9 cellular contexts compared by ENCODE assay signal in the genomic region with DNA sequence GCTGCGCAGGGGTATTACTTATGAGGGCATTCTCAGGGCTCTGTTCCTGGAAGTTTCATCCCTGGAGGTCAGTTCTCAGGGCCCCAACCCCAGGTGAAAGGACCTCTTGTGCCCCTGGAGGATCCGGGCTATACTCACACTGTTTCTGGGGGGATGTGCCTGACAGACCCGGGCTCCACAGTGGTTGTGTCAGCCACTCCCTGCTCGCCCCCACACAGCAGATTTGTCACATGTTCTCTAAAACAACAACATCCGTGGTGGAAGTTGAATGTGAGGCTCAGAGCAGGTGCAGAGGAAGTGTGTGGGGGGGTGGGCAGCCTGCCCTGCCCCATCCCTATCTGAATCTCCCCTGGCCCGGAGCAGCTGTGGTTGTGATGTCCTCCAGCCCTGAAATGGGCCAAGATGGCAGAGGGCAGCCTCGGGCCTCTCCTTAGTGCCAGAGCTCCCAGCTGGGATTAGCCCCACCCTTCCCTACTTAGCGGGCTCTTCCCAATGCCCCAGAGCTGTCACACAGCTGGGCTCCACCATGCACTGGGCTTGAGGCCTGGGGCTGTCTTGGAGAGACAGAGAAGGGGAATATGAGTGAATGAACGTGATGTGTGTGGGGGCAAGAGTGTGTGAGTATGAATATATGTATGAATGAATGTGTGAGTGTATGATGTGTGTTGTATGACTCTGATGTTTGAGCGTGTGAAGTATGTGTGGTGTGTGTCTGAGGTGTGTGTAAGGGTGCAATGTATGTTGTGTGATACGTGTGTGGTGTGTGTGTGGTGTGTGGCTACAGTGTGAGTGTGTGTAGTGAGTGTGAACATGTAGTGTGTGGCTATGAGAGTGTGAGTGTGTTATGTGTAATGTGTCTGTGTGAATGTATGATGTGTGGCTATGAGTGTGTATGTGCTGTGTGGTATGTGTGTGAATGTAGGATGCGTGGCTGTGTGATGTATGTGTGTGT. TPM values are rescaled to one million over a fixed set of nuclear protein-coding genes. Genes with fewer than 3 reads are reported as not detected.
DNase-seq lines count a peak whose midpoint lies in the region; ATAC-seq and TF ChIP-seq lines count a peak whose summit lies in the region.
"Had no signal": no experiment of that assay in that cellular context is flagged by ENCODE, and none has a peak within 500 bp of the region (broad histone marks: within the 10 kb centered on the region; RNA-seq: fewer than 3 reads in every experiment).

No MANE protein-coding gene starts in this region.

- DNase-seq in activated CD4-positive, alpha-beta T cell treated with anti-CD3 and anti-CD28 coated beads, Interleukin-2, amount 10 ng/mL, durations not matched to agents 7 days and 5 days, result peak; percentile 84
- DNase-seq in left lung (no peak), aorta (peak; percentile 65 to 67), trophoblast cell (no peak), ecto neural progenitor cell (ENCODE audit: low spot score) (no peak), DMS114 treated with DMSO at 0.1 percent for 48 hours (lab: John Stamatoyannopoulos, UW; ENCODE audit: unreplicated experiment) (no peak)

- H3K4me1 Mint-ChIP-seq in activated CD4-positive, alpha-beta T cell treated with anti-CD3 and anti-CD28 coated beads, Interleukin-2, amount 10 ng/mL, durations not matched to agents 7 days and 5 days, result peaks cover 31% of the 10 kb centered on the region

- no peak overlapping the region for H3K18ac ChIP-seq in trophoblast cell (ENCODE audit: low read length)

- no peak overlapping the region for H3K14ac ChIP-seq in trophoblast cell (ENCODE audit: low read length)

- H3K9me3 ChIP-seq in left lung (no peaks in the 10 kb centered on the region), aorta (ENCODE audit: control insufficient read depth, low read length) (no peaks in the 10 kb centered on the region), trophoblast cell (ENCODE audit: insufficient read depth, low read depth, low read length) (peaks cover 10% of the 10 kb centered on the region)

- no peak overlapping the region for H3K4ac ChIP-seq in trophoblast cell (ENCODE audit: low read depth, low read length)

- no peak for TF ChIP-seq CTCF in left lung (IDR thresholded peaks at IDR 0.05)

- H3K4me3 ChIP-seq in left lung, result no peak overlapping the region
- H3K4me3 ChIP-seq in aorta (ENCODE audit: low read length in 2 of 2), result no peak overlapping the region
- H3K4me3 ChIP-seq in trophoblast cell (ENCODE audit: low read depth, low read length), result no peak overlapping the region

- no peak overlapping the region for H2AK5ac ChIP-seq in trophoblast cell (ENCODE audit: low read length)

- no peak overlapping the region for H2BK5ac ChIP-seq in trophoblast cell (ENCODE audit: low read depth, low read length, poor library complexity)

- no peaks in the 10 kb centered on the region for H3K27me3 Mint-ChIP-seq in activated CD4-positive, alpha-beta T cell treated with anti-CD3 and anti-CD28 coated beads, Interleukin-2, amount 10 ng/mL, durations not matched to agents 7 days and 5 days

- peaks cover 4 to 25% of the 10 kb centered on the region in 2 donors for H3K4me1 ChIP-seq in left lung
- no peaks in the 10 kb centered on the region for H3K4me1 ChIP-seq in aorta (ENCODE audit: control insufficient read depth in 1 of 2, insufficient read depth in 2 of 2, low read length in 2 of 2)
- no peaks in the 10 kb centered on the region for H3K4me1 ChIP-seq in trophoblast cell (ENCODE audit: control insufficient read depth in 1 of 2, insufficient read depth in 2 of 2, low read length in 2 of 2)

- no peaks in the 10 kb centered on the region for H3K36me3 ChIP-seq in left lung
- H3K36me3 ChIP-seq in aorta (ENCODE audit: control insufficient read depth in 1 of 2, insufficient read depth in 2 of 2, low read length in 1 of 2), result no peaks in the 10 kb centered on the region
- H3K36me3 ChIP-seq in trophoblast cell (ENCODE audit: control insufficient read depth in 1 of 2, insufficient read depth in 2 of 2, low read length in 2 of 2), result no peaks in the 10 kb centered on the region

- peak overlapping the region in 1 of 2 donors; percentile 72 for H3K27ac ChIP-seq in left lung
- H3K27ac ChIP-seq in aorta (ENCODE audit: low read depth in 1 of 2, low read length in 2 of 2), result no peak overlapping the region
- no peak overlapping the region for H3K27ac ChIP-seq in trophoblast cell (ENCODE audit: low read depth, low read length)

- intact Hi-C loops in left lung (cut with DNase I), result no loop called here
- intact Hi-C loops in aorta (cut with DNase I), result no loop called here

- ATAC-seq in GM19328 (IDR thresholded peaks at IDR 0.05; ENCODE audit: unreplicated experiment), result peak; percentile 50
- peak; percentile 46 for ATAC-seq in HG03139 (IDR thresholded peaks at IDR 0.05; ENCODE audit: unreplicated experiment)
- peak; percentile 4 for ATAC-seq in left lung
- ATAC-seq in aorta (ENCODE audit: low FRiP score), result no peak

- H3K9me3 Mint-ChIP-seq in activated CD4-positive, alpha-beta T cell treated with anti-CD3 and anti-CD28 coated beads, Interleukin-2, amount 10 ng/mL, durations not matched to agents 7 days and 5 days, result no peaks in the 10 kb centered on the region

- no peak overlapping the region for H3K4me3 Mint-ChIP-seq in activated CD4-positive, alpha-beta T cell treated with anti-CD3 and anti-CD28 coated beads, Interleukin-2, amount 10 ng/mL, durations not matched to agents 7 days and 5 days

- H2AFZ ChIP-seq in trophoblast cell (ENCODE audit: insufficient read depth, low read length, poor library complexity), result no peak overlapping the region

- H2BK12ac ChIP-seq in trophoblast cell (ENCODE audit: low read length), result no peak overlapping the region

- peaks cover 18% of the 10 kb centered on the region for H3K36me3 Mint-ChIP-seq in activated CD4-positive, alpha-beta T cell treated with anti-CD3 and anti-CD28 coated beads, Interleukin-2, amount 10 ng/mL, durations not matched to agents 7 days and 5 days (ENCODE audit: low read depth)

- POLR2A ChIA-PET in activated CD4-positive, alpha-beta T cell treated with anti-CD3 and anti-CD28 coated beads, Interleukin-2, amount 10 ng/mL, durations not matched to agents 7 days and 5 days (lab: Charles Lee), result no interaction called here

- no peak overlapping the region for H3K27ac Mint-ChIP-seq in activated CD4-positive, alpha-beta T cell treated with anti-CD3 and anti-CD28 coated beads, Interleukin-2, amount 10 ng/mL, durations not matched to agents 7 days and 5 days

- CTCF ChIA-PET in activated CD4-positive, alpha-beta T cell treated with anti-CD3 and anti-CD28 coated beads, Interleukin-2, amount 10 ng/mL, durations not matched to agents 7 days and 5 days (lab: Charles Lee), result interaction anchor here (0.6 to 2.9 kb wide), 13 partner anchors 8 to 311 kb away, joined by 3 to 31 read pairs (median 5); a partner anchor contains a TSS

- 75 to 83% methylated on average over 12 of the region's 12 CpGs for WGBS in aorta, 2 donors
- 100% methylated on average over 4 of the region's 12 CpGs for WGBS in trophoblast cell (ENCODE audit: extremely low coverage, insufficient coverage, insufficient read length)

- no peak overlapping the region for H4K8ac ChIP-seq in trophoblast cell (ENCODE audit: low read depth, low read length)

- no peak overlapping the region for H2BK120ac ChIP-seq in trophoblast cell (ENCODE audit: insufficient read depth, low read length, poor library complexity)

- no peak overlapping the region for H4K91ac ChIP-seq in trophoblast cell (ENCODE audit: low read depth, low read length)

- H3K4me2 ChIP-seq in trophoblast cell (ENCODE audit: low read length), result no peak overlapping the region

- no peaks in the 10 kb centered on the region for H3K79me2 ChIP-seq in trophoblast cell (ENCODE audit: control insufficient read depth, insufficient read depth, low read length, poor library complexity)

- H3K27me3 ChIP-seq in left lung (no peaks in the 10 kb centered on the region), aorta (ENCODE audit: control insufficient read depth in 1 of 2, insufficient read depth in 2 of 2, low read length in 1 of 2) (no peaks in the 10 kb centered on the region), trophoblast cell (ENCODE audit: insufficient read depth, low read length) (no peaks in the 10 kb centered on the region)

- H4K12ac ChIP-seq in trophoblast cell (ENCODE audit: low read depth, low read length), result no peak overlapping the region

- no peak overlapping the region for H3K23ac ChIP-seq in trophoblast cell (ENCODE audit: low read length)

- H3K9ac ChIP-seq in trophoblast cell (ENCODE audit: low read length), result no peak overlapping the region

- no peaks in the 10 kb centered on the region for H3K79me1 ChIP-seq in trophoblast cell (ENCODE audit: low read length)

RNA-seq across cellular contexts. Expression of a gene that starts 1.5 kb away (rescaled TPM):
- total RNA-seq in activated CD4-positive, alpha-beta T cell treated with anti-CD3 and anti-CD28 coated beads, Interleukin-2, amount 10 ng/mL, durations not matched to agents 7 days and 5 days, result 100 to 1,000 TPM; 151 to 157 TPM
- 1 to 10 TPM; 2.7 to 6.7 TPM for total RNA-seq in left lung
- 1 to 10 TPM; 3.3 to 4.0 TPM for total RNA-seq in aorta
- polyA plus RNA-seq in aorta, result 1 to 10 TPM in 1 of 2 donors, under 1 TPM in 1; 0.28 to 1.3 TPM
- 0.07 and 0.19 TPM in 2 replicates for polyA plus RNA-seq in trophoblast cell (2013)
- total RNA-seq: lung microvascular endothelial cell had no signal

RNA-seq across cellular contexts. Expression of a gene that starts 23.0 kb away (rescaled TPM):
- total RNA-seq in activated CD4-positive, alpha-beta T cell treated with anti-CD3 and anti-CD28 coated beads, Interleukin-2, amount 10 ng/mL, durations not matched to agents 7 days and 5 days, result not detected
- total RNA-seq in left lung (100 to 1,000 TPM; 128 to 587 TPM), aorta (1 to 10 TPM in 1 of 2 donors, under 1 TPM in 1; 0.84 to 2.1 TPM)
- 10 to 100 TPM in 1 of 2 donors, under 1 TPM in 1; 0.28 to 67.5 TPM for polyA plus RNA-seq in aorta
- not detected in 2 replicates for polyA plus RNA-seq in trophoblast cell (2013)
- total RNA-seq: lung microvascular endothelial cell had no signal

RNA-seq across cellular contexts. Expression of a gene that starts 26.0 kb away (rescaled TPM):
- not detected for total RNA-seq in activated CD4-positive, alpha-beta T cell treated with anti-CD3 and anti-CD28 coated beads, Interleukin-2, amount 10 ng/mL, durations not matched to agents 7 days and 5 days
- total RNA-seq in left lung, result under 1 TPM in 1 of 2 donors, not detected in 1; 0.34 TPM
- not detected for total RNA-seq in aorta
- polyA plus RNA-seq in aorta, result not detected
- 0.06 TPM in 1 of 2 replicates, not detected in the other for polyA plus RNA-seq in trophoblast cell (2013)
- total RNA-seq: lung microvascular endothelial cell had no signal

RNA-seq across cellular contexts. Expression of a gene that starts 47.0 kb away (rescaled TPM):
- total RNA-seq in activated CD4-positive, alpha-beta T cell treated with anti-CD3 and anti-CD28 coated beads, Interleukin-2, amount 10 ng/mL, durations not matched to agents 7 days and 5 days, result not detected
- total RNA-seq in left lung (not detected), aorta (not detected)
- not detected for polyA plus RNA-seq in aorta
- polyA plus RNA-seq in trophoblast cell (2013), result 0.01 TPM in 1 of 2 replicates, not detected in the other
- total RNA-seq: lung microvascular endothelial cell had no signal

RNA-seq across cellular contexts. Expression of a gene that starts 57.9 kb away (rescaled TPM):
- not detected for total RNA-seq in activated CD4-positive, alpha-beta T cell treated with anti-CD3 and anti-CD28 coated beads, Interleukin-2, amount 10 ng/mL, durations not matched to agents 7 days and 5 days
- total RNA-seq in left lung (not detected), aorta (not detected)
- not detected for polyA plus RNA-seq in aorta
- not detected in 2 replicates for polyA plus RNA-seq in trophoblast cell (2013)
- total RNA-seq: lung microvascular endothelial cell had no signal

Comparison
In these comparisons a context has a peak if more than half of its experiments do, and no peak if none do; other contexts are left out.
1. DNase-seq: peak in activated CD4-positive, alpha-beta T cell treated with anti-CD3 and anti-CD28 coated beads, Interleukin-2, amount 10 ng/mL, durations not matched to agents 7 days and 5 days (single experiment) and aorta (2 of 2); none in left lung (0 of 2), trophoblast cell (0 of 2), ecto neural progenitor cell (single experiment) and DMS114 treated with DMSO at 0.1 percent for 48 hours (single experiment).
2. RNA of a gene that starts 1.5 kb away (total RNA-seq): 151 to 157 TPM in activated CD4-positive, alpha-beta T cell treated with anti-CD3 and anti-CD28 coated beads, Interleukin-2, amount 10 ng/mL, durations not matched to agents 7 days and 5 days; 2.7 to 6.7 TPM in left lung and 3.3 to 4.0 TPM in aorta; every median in the first group is over 10 times any median in the second.
3. RNA of a gene that starts 23.0 kb away (total RNA-seq): 128 to 587 TPM in left lung; 0.84 to 2.1 TPM in aorta and not detected in activated CD4-positive, alpha-beta T cell treated with anti-CD3 and anti-CD28 coated beads, Interleukin-2, amount 10 ng/mL, durations not matched to agents 7 days and 5 days; every median in the first group is over 10 times any median in the second.